ENCODE assay signal across 9 cellular contexts in genomic region chr3:71785594-71786472, GRCh38. TPM values are rescaled to one million over a fixed set of nuclear protein-coding genes. Genes with fewer than 3 reads are reported as not detected.
A peak's percentile ranks its signal among the peaks of the same experiment; 100 is the strongest.
DNase-seq lines count a peak whose midpoint lies in the region; ATAC-seq and TF ChIP-seq lines count a peak whose summit lies in the region.
"Had no signal": no experiment of that assay in that cellular context is flagged by ENCODE, and none has a peak within 500 bp of the region (broad histone marks: within the 10 kb centered on the region; RNA-seq: fewer than 3 reads in every experiment).

No MANE protein-coding gene starts in this region.

- no peak overlapping the region for H3K27ac ChIP-seq in CD8-positive, alpha-beta T cell (ENCODE audit: low read depth, low read length)
- H3K27ac ChIP-seq in effector memory CD4-positive, alpha-beta T cell (ENCODE audit: insufficient read depth, low read length, poor library complexity, severe bottlenecking) = no peak overlapping the region

- ATAC-seq in CD8-positive, alpha-beta T cell = no peak
- no peak for ATAC-seq in HG03457 (IDR thresholded peaks at IDR 0.05; ENCODE audit: unreplicated experiment)
- ATAC-seq: K562 had no signal

- H3K27ac Mint-ChIP-seq in CD8-positive, alpha-beta T cell = no peak overlapping the region
- H3K27ac Mint-ChIP-seq in IgD-negative memory B cell = peak overlapping the region in 1 of 3 donors; percentile 10
- H3K27ac Mint-ChIP-seq in endothelial cell (ENCODE audit: unreplicated experiment) = no peak overlapping the region
- no peak overlapping the region for H3K27ac Mint-ChIP-seq in osteocyte (ENCODE audit: unreplicated experiment)

- intact Hi-C loops in CD8-positive, alpha-beta T cell (cut with DNase I, micrococcal nuclease) = loop anchor here in 1 of 2 experiments (2.0 kb wide), 1 partner anchor 29 kb away; no protein-coding TSS in a partner anchor

- POLR2A ChIA-PET in CD8-positive, alpha-beta T cell (lab: Charles Lee) = interaction anchor here (0.6 kb wide), 1 partner anchor 184 kb away, joined by 5 read pairs; no protein-coding TSS in a partner anchor

- H3K4me1 Mint-ChIP-seq in CD8-positive, alpha-beta T cell (ENCODE audit: low read depth) = peaks cover 20% of the 10 kb centered on the region
- H3K4me1 Mint-ChIP-seq in IgD-negative memory B cell (peaks cover 4 to 16% (median 14%) of the 10 kb centered on the region in 3 donors), endothelial cell (ENCODE audit: unreplicated experiment) (peaks cover 12% of the 10 kb centered on the region), osteocyte (ENCODE audit: unreplicated experiment) (peaks cover 11% of the 10 kb centered on the region)

- no peak overlapping the region for H3K4me3 ChIP-seq in CD8-positive, alpha-beta T cell (ENCODE audit: low read depth, low read length)
- H3K4me3 ChIP-seq in effector memory CD4-positive, alpha-beta T cell (ENCODE audit: insufficient read depth, low read depth, low read length, poor library complexity, severe bottlenecking) = no peak overlapping the region
- H3K4me3 ChIP-seq: K562 had no signal

- no peaks in the 10 kb centered on the region for H3K36me3 ChIP-seq in CD8-positive, alpha-beta T cell (ENCODE audit: insufficient read depth, low read length)
- no peaks in the 10 kb centered on the region for H3K36me3 ChIP-seq in effector memory CD4-positive, alpha-beta T cell (ENCODE audit: control insufficient read depth, insufficient read depth, low read length)

- no peaks in the 10 kb centered on the region for H3K9me3 Mint-ChIP-seq in CD8-positive, alpha-beta T cell
- no peaks in the 10 kb centered on the region for H3K9me3 Mint-ChIP-seq in IgD-negative memory B cell
- H3K9me3 Mint-ChIP-seq in endothelial cell (ENCODE audit: unreplicated experiment) = no peaks in the 10 kb centered on the region
- H3K9me3 Mint-ChIP-seq in osteocyte (ENCODE audit: unreplicated experiment) = no peaks in the 10 kb centered on the region

- H3K27me3 ChIP-seq in CD8-positive, alpha-beta T cell (ENCODE audit: insufficient read depth, low read length) = no peaks in the 10 kb centered on the region
- peaks cover 32% of the 10 kb centered on the region for H3K27me3 ChIP-seq in effector memory CD4-positive, alpha-beta T cell (replicated peaks; ENCODE audit: control insufficient read depth, insufficient read depth, low read length, poor library complexity, severe bottlenecking)

- CTCF ChIA-PET in CD8-positive, alpha-beta T cell (lab: Charles Lee) = no interaction called here

- H3K4me1 ChIP-seq in CD8-positive, alpha-beta T cell (ENCODE audit: insufficient read depth, low read length) = peaks cover 16% of the 10 kb centered on the region
- H3K4me1 ChIP-seq in effector memory CD4-positive, alpha-beta T cell (ENCODE audit: control insufficient read depth, insufficient read depth, low read length, poor library complexity, severe bottlenecking) = peaks cover 13% of the 10 kb centered on the region

- H3K36me3 Mint-ChIP-seq in CD8-positive, alpha-beta T cell = no peaks in the 10 kb centered on the region
- no peaks in the 10 kb centered on the region for H3K36me3 Mint-ChIP-seq in IgD-negative memory B cell
- peaks cover 3% of the 10 kb centered on the region for H3K36me3 Mint-ChIP-seq in endothelial cell (ENCODE audit: low read depth, unreplicated experiment)
- H3K36me3 Mint-ChIP-seq in osteocyte (ENCODE audit: unreplicated experiment) = peaks cover 2% of the 10 kb centered on the region

- peaks cover 45% of the 10 kb centered on the region for H3K27me3 Mint-ChIP-seq in CD8-positive, alpha-beta T cell (ENCODE audit: low read depth)
- H3K27me3 Mint-ChIP-seq in IgD-negative memory B cell (peaks cover 37% of the 10 kb centered on the region), endothelial cell (ENCODE audit: unreplicated experiment) (peaks cover 12% of the 10 kb centered on the region), osteocyte (ENCODE audit: unreplicated experiment) (peaks cover 75% of the 10 kb centered on the region)

- TF ChIP-seq CTCF in CD8-positive, alpha-beta T cell (IDR thresholded peaks at IDR 0.05) = no peak
- TF ChIP-seq CTCF in endothelial cell (IDR thresholded peaks at IDR 0.05; ENCODE audit: unreplicated experiment) = no peak
- no peak for TF ChIP-seq CTCF in osteocyte (IDR thresholded peaks at IDR 0.05)

- H3K4me3 Mint-ChIP-seq in CD8-positive, alpha-beta T cell = peak overlapping the region; percentile 76
- H3K4me3 Mint-ChIP-seq in IgD-negative memory B cell (peak overlapping the region in 3 of 4 donors; percentile 32 to 84 (median 78)), endothelial cell (ENCODE audit: unreplicated experiment) (peak overlapping the region; percentile 83), osteocyte (ENCODE audit: unreplicated experiment) (peak overlapping the region; percentile 66)

- no peaks in the 10 kb centered on the region for H3K9me3 ChIP-seq in CD8-positive, alpha-beta T cell (ENCODE audit: low read length)
- no peaks in the 10 kb centered on the region for H3K9me3 ChIP-seq in effector memory CD4-positive, alpha-beta T cell (ENCODE audit: control insufficient read depth, low read length)

- no peak for DNase-seq in CD8-positive, alpha-beta T cell
- DNase-seq in endothelial cell (ENCODE audit: low spot score) = no peak
- DNase-seq in osteocyte (ENCODE audit: extremely low spot score, unreplicated experiment) = no peak
- no peak for DNase-seq in effector memory CD4-positive, alpha-beta T cell
- no peak for DNase-seq in A172 (ENCODE audit: low spot score)

RNA-seq across cellular contexts. Expression of gene PROK2, which starts 0.9 kb away (rescaled TPM):
- under 1 TPM; 0.33 to 0.43 TPM for total RNA-seq in CD8-positive, alpha-beta T cell
- not detected for polyA plus RNA-seq in IgD-negative memory B cell
- total RNA-seq in endothelial cell (ENCODE audit: unreplicated experiment) (not detected), osteocyte (not detected in 2 replicates)
- total RNA-seq in A172 (2014; rRNA removed; shearing (Covaris generic)) = not detected in 2 replicates
- total RNA-seq: K562, pulmonary artery endothelial cell had no signal

RNA-seq across cellular contexts. Expression of gene GPR27, which starts 32.2 kb away (rescaled TPM):
- under 1 TPM; 0.28 to 0.30 TPM for total RNA-seq in CD8-positive, alpha-beta T cell
- 0.11 TPM for polyA plus RNA-seq in IgD-negative memory B cell
- total RNA-seq in endothelial cell (ENCODE audit: unreplicated experiment) (0.80 TPM), osteocyte (0.63 and 0.94 TPM in 2 replicates)
- not detected in 2 replicates for total RNA-seq in A172 (2014; rRNA removed; shearing (Covaris generic))
- total RNA-seq: K562, pulmonary artery endothelial cell had no signal
- polyA plus RNA-seq: K562 had no signal
